Comparison of ENCODE assay signal across 1 cellular context in genomic region chr20:33016581-33017109, GRCh38.
A peak's percentile ranks its signal among the peaks of the same experiment; 100 is the strongest.
TF ChIP-seq lines count a peak whose summit lies in the region.

No MANE protein-coding gene starts in this region.

TF ChIP-seq in HepG2, 621 proteins besides CTCF, POLR2A, EP300 and RAD21 (continues in another document):
- 0 out of 2 replicates have a peak, but pooled peaks have one; percentile 27 for TF ChIP-seq ZBTB20 (CRISPR knock-in tag; IDR thresholded peaks at IDR 0.05; ENCODE audit: borderline replicate concordance, low read depth)
- no peak for TF ChIP-seq KDM6A (CRISPR knock-in tag; IDR thresholded peaks at IDR 0.05; ENCODE audit: low read depth)
- no peak for TF ChIP-seq CBX1 (IDR thresholded peaks at IDR 0.05; ENCODE audit: low read depth)
- no peak for TF ChIP-seq ZNF570 (CRISPR knock-in tag; IDR thresholded peaks at IDR 0.05; ENCODE audit: borderline replicate concordance)
- TF ChIP-seq ZNF782 (CRISPR knock-in tag; IDR thresholded peaks at IDR 0.05; ENCODE audit: borderline replicate concordance) = no peak
- TF ChIP-seq ZNF878 (CRISPR knock-in tag; IDR thresholded peaks at IDR 0.05) = no peak
- no peak for TF ChIP-seq MAZ (IDR thresholded peaks at IDR 0.05; ENCODE audit: borderline replicate concordance, low read depth, low read length)
- no peak for TF ChIP-seq MAZ (CRISPR knock-in tag; IDR thresholded peaks at IDR 0.05; ENCODE audit: low read depth)
- no peak for TF ChIP-seq KDM1A (CRISPR knock-in tag; IDR thresholded peaks at IDR 0.05)
- TF ChIP-seq FOXK1 (CRISPR knock-in tag; IDR thresholded peaks at IDR 0.05; ENCODE audit: borderline replicate concordance, low read depth) = no peak
- no peak for TF ChIP-seq FOSL2 (CRISPR knock-in tag; IDR thresholded peaks at IDR 0.05)
- peak; percentile 96 for TF ChIP-seq AGO2 (optimal IDR thresholded peaks at IDR 0.05; ENCODE audit: low read depth, low read length)
- TF ChIP-seq ZNF761 (CRISPR knock-in tag; conservative IDR thresholded peaks at IDR 0.05) = no peak
- peak; percentile 17; the same call in 1 of the 2 replicates for TF ChIP-seq PITX1 (CRISPR knock-in tag; IDR thresholded peaks at IDR 0.05)
- TF ChIP-seq FOXA1 (IDR thresholded peaks at IDR 0.05) = no peak
- TF ChIP-seq FOXA1 (CRISPR knock-in tag; IDR thresholded peaks at IDR 0.05) = 0 out of 2 replicates have a peak, but pooled peaks have one; percentile 7
- no peak for TF ChIP-seq ZNF446 (CRISPR knock-in tag; IDR thresholded peaks at IDR 0.05)
- no peak for TF ChIP-seq ZNF781 (CRISPR knock-in tag; IDR thresholded peaks at IDR 0.05; ENCODE audit: borderline replicate concordance, not compliant biosample characterization)
- no peak for TF ChIP-seq KLF15 (CRISPR knock-in tag; IDR thresholded peaks at IDR 0.05; ENCODE audit: borderline replicate concordance)
- peak; percentile 72 for TF ChIP-seq ZC3H13 (CRISPR knock-in tag; IDR thresholded peaks at IDR 0.05)
- no peak for TF ChIP-seq SCMH1 (CRISPR knock-in tag; IDR thresholded peaks at IDR 0.05; ENCODE audit: borderline replicate concordance)
- no peak for TF ChIP-seq NONO (IDR thresholded peaks at IDR 0.05)
- peak; percentile 33; the same call in 1 of the 2 replicates for TF ChIP-seq NONO (CRISPR knock-in tag; conservative IDR thresholded peaks at IDR 0.05)
- no peak for TF ChIP-seq SKI (IDR thresholded peaks at IDR 0.05; ENCODE audit: partially characterized antibody)
- TF ChIP-seq ATF4 (CRISPR knock-in tag; IDR thresholded peaks at IDR 0.05) = no peak
- TF ChIP-seq YEATS2 (CRISPR knock-in tag; IDR thresholded peaks at IDR 0.05; ENCODE audit: borderline replicate concordance) = no peak
- TF ChIP-seq RBM22 (optimal IDR thresholded peaks at IDR 0.05; ENCODE audit: low read length) = peak; percentile 80
- TF ChIP-seq SIN3A (IDR thresholded peaks at IDR 0.05; ENCODE audit: borderline replicate concordance, low read depth, low read length) = no peak
- TF ChIP-seq RFX5 (IDR thresholded peaks at IDR 0.05; ENCODE audit: low read depth, low read length) = no peak
- no peak for TF ChIP-seq ZMYM2 (CRISPR knock-in tag; IDR thresholded peaks at IDR 0.05)
- TF ChIP-seq ZNF274 (CRISPR knock-in tag; IDR thresholded peaks at IDR 0.05) = 0 out of 2 replicates have a peak, but pooled peaks have one; percentile 26
- no peak for TF ChIP-seq SP140L (CRISPR knock-in tag; IDR thresholded peaks at IDR 0.05; ENCODE audit: borderline replicate concordance)
- TF ChIP-seq PLRG1 (conservative IDR thresholded peaks at IDR 0.05) = no peak
- TF ChIP-seq JDP2 (CRISPR knock-in tag; IDR thresholded peaks at IDR 0.05; ENCODE audit: borderline replicate concordance) = no peak
- TF ChIP-seq ZFP91 (CRISPR knock-in tag; IDR thresholded peaks at IDR 0.05; ENCODE audit: borderline replicate concordance) = no peak
- TF ChIP-seq MTA1 (CRISPR knock-in tag; IDR thresholded peaks at IDR 0.05; ENCODE audit: borderline replicate concordance) = no peak
- 0 out of 2 replicates have a peak, but pooled peaks have one; percentile 55 for TF ChIP-seq EED (CRISPR knock-in tag; IDR thresholded peaks at IDR 0.05)
- TF ChIP-seq SRSF4 (IDR thresholded peaks at IDR 0.05; ENCODE audit: low read depth, low read length, poor library complexity, severe bottlenecking) = no peak
- TF ChIP-seq MLLT10 (CRISPR knock-in tag; IDR thresholded peaks at IDR 0.05) = no peak
- TF ChIP-seq TARDBP (CRISPR knock-in tag; IDR thresholded peaks at IDR 0.05) = peak; percentile 37; the same call in 1 of the 2 replicates
- no peak for TF ChIP-seq TEAD3 (CRISPR knock-in tag; optimal IDR thresholded peaks at IDR 0.05; ENCODE audit: borderline replicate concordance)
- no peak for TF ChIP-seq ZNF264 (CRISPR knock-in tag; IDR thresholded peaks at IDR 0.05)
- no peak for TF ChIP-seq RFXANK (CRISPR knock-in tag; IDR thresholded peaks at IDR 0.05)
- peak; percentile 27 for TF ChIP-seq ZNF687 (CRISPR knock-in tag; IDR thresholded peaks at IDR 0.05)
- peak; percentile 37 for TF ChIP-seq POLR2AphosphoS5 (IDR thresholded peaks at IDR 0.05; ENCODE audit: low read depth, low read length)
- peak; percentile 61 for TF ChIP-seq POLR2G (IDR thresholded peaks at IDR 0.05; ENCODE audit: low read depth, low read length)
- no peak for TF ChIP-seq HOXA9 (CRISPR knock-in tag; IDR thresholded peaks at IDR 0.05; ENCODE audit: borderline replicate concordance)
- 0 out of 2 replicates have a peak, but pooled peaks have one; percentile 16 for TF ChIP-seq TBX2 (CRISPR knock-in tag; IDR thresholded peaks at IDR 0.05; ENCODE audit: borderline replicate concordance)
- TF ChIP-seq MAF1 (CRISPR knock-in tag; IDR thresholded peaks at IDR 0.05; ENCODE audit: borderline replicate concordance) = no peak
- TF ChIP-seq ZNF503 (CRISPR knock-in tag; IDR thresholded peaks at IDR 0.05) = no peak
- TF ChIP-seq ZNF780A (CRISPR knock-in tag; IDR thresholded peaks at IDR 0.05) = no peak
- TF ChIP-seq PBX3 (CRISPR knock-in tag; IDR thresholded peaks at IDR 0.05; ENCODE audit: borderline replicate concordance) = no peak
- TF ChIP-seq ZBTB38 (CRISPR knock-in tag; IDR thresholded peaks at IDR 0.05) = no peak
- no peak for TF ChIP-seq NR2F1 (CRISPR knock-in tag; IDR thresholded peaks at IDR 0.05)
- TF ChIP-seq BCLAF1 (IDR thresholded peaks at IDR 0.05) = no peak
- TF ChIP-seq ZNF891 (CRISPR knock-in tag; IDR thresholded peaks at IDR 0.05) = no peak
- TF ChIP-seq HOMEZ (CRISPR knock-in tag; IDR thresholded peaks at IDR 0.05; ENCODE audit: low read depth) = no peak
- 0 out of 2 replicates have a peak, but pooled peaks have one; percentile 13 for TF ChIP-seq CSRNP1 (CRISPR knock-in tag; IDR thresholded peaks at IDR 0.05)
- TF ChIP-seq SMC3 (IDR thresholded peaks at IDR 0.05; ENCODE audit: low read length) = no peak
